22 cellular contexts compared by ENCODE assay signal in the genomic region with DNA sequence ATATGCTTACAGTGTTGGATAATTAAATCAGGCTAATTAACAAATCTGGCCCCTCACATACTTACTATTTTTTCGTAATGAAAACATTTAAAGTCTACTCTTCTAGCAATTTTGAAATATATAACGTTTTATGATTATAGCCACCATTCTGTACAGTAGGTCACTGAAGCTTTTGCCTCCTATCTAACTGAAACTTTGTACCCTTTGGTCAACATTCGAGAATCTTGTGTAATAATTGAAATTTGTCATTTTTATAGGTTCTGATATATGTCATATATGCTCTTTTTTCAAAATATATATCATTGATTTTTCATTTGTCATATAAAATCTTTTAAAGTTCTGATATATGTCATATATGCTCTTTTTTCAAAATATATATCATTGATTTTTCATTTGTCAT.
"Had no signal": no experiment of that assay in that cellular context is flagged by ENCODE, and none has a peak within 500 bp of the region (broad histone marks: within the 10 kb centered on the region; RNA-seq: fewer than 3 reads in every experiment).

No MANE protein-coding gene starts in this region.

- H3K36me3 ChIP-seq: adrenal gland, Peyer's patch had no signal

- H3K4me3 ChIP-seq: adrenal gland, Peyer's patch had no signal

- H3K4me3 Mint-ChIP-seq: activated CD8-positive, alpha-beta T cell treated with anti-CD3 and anti-CD28 coated beads, Interleukin-2, amount 10 ng/mL, durations not matched to agents 7 days and 5 days; activated naive CD8-positive, alpha-beta T cell treated with anti-CD3 and anti-CD28 coated beads, Interleukin-2, amount 10 ng/mL, durations not matched to agents 7 days and 5 days; IgD-negative memory B cell had no signal

- H3K27ac Mint-ChIP-seq: activated CD8-positive, alpha-beta T cell treated with anti-CD3 and anti-CD28 coated beads, Interleukin-2, amount 10 ng/mL, durations not matched to agents 7 days and 5 days; activated naive CD8-positive, alpha-beta T cell treated with anti-CD3 and anti-CD28 coated beads, Interleukin-2, amount 10 ng/mL, durations not matched to agents 7 days and 5 days; IgD-negative memory B cell had no signal

- H3K4me1 Mint-ChIP-seq: activated naive CD8-positive, alpha-beta T cell treated with anti-CD3 and anti-CD28 coated beads, Interleukin-2, amount 10 ng/mL, durations not matched to agents 7 days and 5 days had no signal

- H3K9me3 ChIP-seq: adrenal gland, Peyer's patch had no signal

- ATAC-seq: activated CD4-positive, CD25-positive, alpha-beta regulatory T cell treated with anti-CD3 and anti-CD28 coated beads, Interleukin-2, amount 50 U/mL, for 24 hours; activated CD8-positive, alpha-beta T cell treated with anti-CD3 and anti-CD28 coated beads, Interleukin-2, amount 10 ng/mL, durations not matched to agents 7 days and 5 days had no signal

- H3K27me3 Mint-ChIP-seq: activated naive CD8-positive, alpha-beta T cell treated with anti-CD3 and anti-CD28 coated beads, Interleukin-2, amount 10 ng/mL, durations not matched to agents 7 days and 5 days; IgD-negative memory B cell had no signal

- DNase-seq: activated CD4-positive, alpha-beta T cell treated with anti-CD3 and anti-CD28 coated beads for 4 hours; activated CD4-positive, alpha-beta T cell treated with anti-CD3 and anti-CD28 coated beads, Interleukin-2, amount 50 U/mL, for 4 hours; activated CD8-positive, alpha-beta memory T cell treated with anti-CD3 and anti-CD28 coated beads, Interleukin-2, amount 50 U/mL, for 48 hours; activated CD8-positive, alpha-beta T cell treated with anti-CD3 and anti-CD28 coated beads, Interleukin-2, amount 10 ng/mL, durations not matched to agents 7 days and 5 days; activated naive CD4-positive, alpha-beta T cell treated with anti-CD3 and anti-CD28 coated beads, Interleukin-2, amount 50 U/mL, for 16 hours; activated naive CD8-positive, alpha-beta T cell treated with anti-CD3 and anti-CD28 coated beads, Interleukin-2, amount 10 ng/mL, durations not matched to agents 7 days and 5 days; activated T-cell treated with anti-CD3 and anti-CD28 coated beads, Interleukin-2, amount 50 U/mL, for 1 hour; adrenal gland; anterior cingulate cortex; KG1; NCI-H1092 treated with DMSO at 0.1 percent for 48 hours; NCI-H1417 treated with DMSO at 0.1 percent for 48 hours; NCI-H1694 treated with DMSO at 0.1 percent for 48 hours; NCI-H2029 treated with DMSO at 0.1 percent for 48 hours; NCI-H510A treated with DMSO at 0.1 percent for 48 hours; NCI-H69; NK-92 treated with Interleukin-12 subunit alpha and Interleukin-12 subunit beta, amount 100 ng/mL, for 24 hours; Peyer's patch; SHP77 treated with DMSO at 0.1 percent for 48 hours; T-helper 1 cell had no signal

- H3K27me3 ChIP-seq: adrenal gland, Peyer's patch had no signal

- H3K9me3 Mint-ChIP-seq: activated naive CD8-positive, alpha-beta T cell treated with anti-CD3 and anti-CD28 coated beads, Interleukin-2, amount 10 ng/mL, durations not matched to agents 7 days and 5 days; IgD-negative memory B cell had no signal

- H3K27ac ChIP-seq: adrenal gland, Peyer's patch had no signal
